In genomic region chr7:90244565-90244908, GRCh38 we compare ENCODE assay signal across 7 cellular contexts. TPM values are rescaled to one million over a fixed set of nuclear protein-coding genes. Genes with fewer than 3 reads are reported as not detected.
DNase-seq lines count a peak whose midpoint lies in the region; ATAC-seq and TF ChIP-seq lines count a peak whose summit lies in the region.

No MANE protein-coding gene starts in this region.

- no peaks in the 10 kb centered on the region for H3K9me3 ChIP-seq in HAP-1

- POLR2A ChIA-PET in WTC11 (lab: Charles Lee), result interaction anchor here (1.3 kb wide), 1 partner anchor 20 kb away, joined by 3 read pairs; no protein-coding TSS in a partner anchor

- in situ Hi-C loops in HAP-1 (cut with MboI; ENCODE audit: low sequenced_read_pairs), result no loop called here

- peaks cover 31% of the 10 kb centered on the region for H3K27me3 Mint-ChIP-seq in WTC11 (ENCODE audit: low read depth)

- ATAC-seq in WTC11 (no peak), HG03469 (IDR thresholded peaks at IDR 0.05; ENCODE audit: unreplicated experiment) (no peak)
- ATAC-seq in stimulated activated effector memory CD8-positive, alpha-beta T cell treated with anti-CD3 and anti-CD28 coated beads, Interleukin-12 subunit alpha, Interleukin-12 subunit beta, amount 100 ng/mL, for 72 hours, result no peak

- CTCF ChIA-PET in WTC11 (lab: Charles Lee), result interaction anchor here (2.6 kb wide), 1 partner anchor 33 kb away, joined by 11 read pairs; the partner anchor contains the start of gene STEAP2

- peaks cover 39% of the 10 kb centered on the region for H3K4me1 Mint-ChIP-seq in WTC11
- H3K4me1 Mint-ChIP-seq in stimulated activated effector memory CD8-positive, alpha-beta T cell treated with anti-CD3 and anti-CD28 coated beads, Interleukin-12 subunit alpha, Interleukin-12 subunit beta, amount 100 ng/mL, for 72 hours, result peaks cover 23% of the 10 kb centered on the region

- no peak overlapping the region for H3K27ac Mint-ChIP-seq in WTC11
- peak overlapping the region; percentile 82 for H3K27ac Mint-ChIP-seq in stimulated activated effector memory CD8-positive, alpha-beta T cell treated with anti-CD3 and anti-CD28 coated beads, Interleukin-12 subunit alpha, Interleukin-12 subunit beta, amount 100 ng/mL, for 72 hours

- no peak for DNase-seq in HAP-1 (ENCODE audit: low spot score in 2 of 2)
- no peak for DNase-seq in WTC11 (ENCODE audit: low spot score)
- no peak for DNase-seq in stimulated activated effector memory CD8-positive, alpha-beta T cell treated with anti-CD3 and anti-CD28 coated beads, Interleukin-12 subunit alpha, Interleukin-12 subunit beta, amount 100 ng/mL, for 72 hours (ENCODE audit: low spot score in 2 of 2)
- DNase-seq in NK-92 (lab: John Stamatoyannopoulos, UW; ENCODE audit: unreplicated experiment), result no peak
- no peak for DNase-seq in NOMO-1 treated with dmso at 0.1 percent for 144 hours (lab: John Stamatoyannopoulos, UW; ENCODE audit: unreplicated experiment)

- no peaks in the 10 kb centered on the region for H3K36me3 Mint-ChIP-seq in WTC11
- peaks cover 5% of the 10 kb centered on the region for H3K36me3 Mint-ChIP-seq in stimulated activated effector memory CD8-positive, alpha-beta T cell treated with anti-CD3 and anti-CD28 coated beads, Interleukin-12 subunit alpha, Interleukin-12 subunit beta, amount 100 ng/mL, for 72 hours

- no peaks in the 10 kb centered on the region for H3K36me3 ChIP-seq in HAP-1 (replicated peaks)

- peaks cover 3% of the 10 kb centered on the region; the same call in 1 of the 2 replicates for H3K4me1 ChIP-seq in HAP-1

- H3K9me3 Mint-ChIP-seq in WTC11, result no peaks in the 10 kb centered on the region
- H3K9me3 Mint-ChIP-seq in stimulated activated effector memory CD8-positive, alpha-beta T cell treated with anti-CD3 and anti-CD28 coated beads, Interleukin-12 subunit alpha, Interleukin-12 subunit beta, amount 100 ng/mL, for 72 hours, result no peaks in the 10 kb centered on the region

- H3K4me3 ChIP-seq in HAP-1 (peak overlapping the region; percentile 62), iPS-11a (ENCODE audit: low read depth, low read length) (peak overlapping the region; percentile 69)

- peak overlapping the region; percentile 95 for H3K4me3 Mint-ChIP-seq in WTC11
- H3K4me3 Mint-ChIP-seq in stimulated activated effector memory CD8-positive, alpha-beta T cell treated with anti-CD3 and anti-CD28 coated beads, Interleukin-12 subunit alpha, Interleukin-12 subunit beta, amount 100 ng/mL, for 72 hours, result peak overlapping the region; percentile 89

- no peaks in the 10 kb centered on the region for H3K27me3 ChIP-seq in HAP-1 (ENCODE audit: low read depth)

- TF ChIP-seq CTCF in WTC11 (IDR thresholded peaks at IDR 0.05), result no peak

TF ChIP-seq in WTC11, 78 proteins besides CTCF, POLR2A, EP300 and RAD21:
- TF ChIP-seq PRRX2 (CRISPR knock-in tag; IDR thresholded peaks at IDR 0.05), result no peak
- TF ChIP-seq ZNF263 (CRISPR knock-in tag; IDR thresholded peaks at IDR 0.05; ENCODE audit: low read depth), result no peak
- no peak for TF ChIP-seq IRF2 (CRISPR knock-in tag; IDR thresholded peaks at IDR 0.05; ENCODE audit: borderline replicate concordance, low read depth)
- TF ChIP-seq NR1H2 (CRISPR knock-in tag; IDR thresholded peaks at IDR 0.05), result no peak
- TF ChIP-seq MLX (CRISPR knock-in tag; IDR thresholded peaks at IDR 0.05), result no peak
- TF ChIP-seq MXD4 (CRISPR knock-in tag; IDR thresholded peaks at IDR 0.05; ENCODE audit: borderline replicate concordance), result no peak
- TF ChIP-seq OVOL2 (CRISPR knock-in tag; IDR thresholded peaks at IDR 0.05; ENCODE audit: borderline replicate concordance), result no peak
- TF ChIP-seq, protein P1, sequence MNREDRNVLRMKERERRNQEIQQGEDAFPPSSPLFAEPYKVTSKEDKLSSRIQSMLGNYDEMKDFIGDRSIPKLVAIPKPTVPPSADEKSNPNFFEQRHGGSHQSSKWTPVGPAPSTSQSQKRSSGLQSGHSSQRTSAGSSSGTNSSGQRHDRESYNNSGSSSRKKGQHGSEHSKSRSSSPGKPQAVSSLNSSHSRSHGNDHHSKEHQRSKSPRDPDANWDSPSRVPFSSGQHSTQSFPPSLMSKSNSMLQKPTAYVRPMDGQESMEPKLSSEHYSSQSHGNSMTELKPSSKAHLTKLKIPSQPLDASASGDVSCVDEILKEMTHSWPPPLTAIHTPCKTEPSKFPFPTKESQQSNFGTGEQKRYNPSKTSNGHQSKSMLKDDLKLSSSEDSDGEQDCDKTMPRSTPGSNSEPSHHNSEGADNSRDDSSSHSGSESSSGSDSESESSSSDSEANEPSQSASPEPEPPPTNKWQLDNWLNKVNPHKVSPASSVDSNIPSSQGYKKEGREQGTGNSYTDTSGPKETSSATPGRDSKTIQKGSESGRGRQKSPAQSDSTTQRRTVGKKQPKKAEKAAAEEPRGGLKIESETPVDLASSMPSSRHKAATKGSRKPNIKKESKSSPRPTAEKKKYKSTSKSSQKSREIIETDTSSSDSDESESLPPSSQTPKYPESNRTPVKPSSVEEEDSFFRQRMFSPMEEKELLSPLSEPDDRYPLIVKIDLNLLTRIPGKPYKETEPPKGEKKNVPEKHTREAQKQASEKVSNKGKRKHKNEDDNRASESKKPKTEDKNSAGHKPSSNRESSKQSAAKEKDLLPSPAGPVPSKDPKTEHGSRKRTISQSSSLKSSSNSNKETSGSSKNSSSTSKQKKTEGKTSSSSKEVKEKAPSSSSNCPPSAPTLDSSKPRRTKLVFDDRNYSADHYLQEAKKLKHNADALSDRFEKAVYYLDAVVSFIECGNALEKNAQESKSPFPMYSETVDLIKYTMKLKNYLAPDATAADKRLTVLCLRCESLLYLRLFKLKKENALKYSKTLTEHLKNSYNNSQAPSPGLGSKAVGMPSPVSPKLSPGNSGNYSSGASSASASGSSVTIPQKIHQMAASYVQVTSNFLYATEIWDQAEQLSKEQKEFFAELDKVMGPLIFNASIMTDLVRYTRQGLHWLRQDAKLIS (CRISPR knock-in tag; IDR thresholded peaks at IDR 0.05; ENCODE audit: borderline replicate concordance), result no peak
- TF ChIP-seq USF2 (CRISPR knock-in tag; IDR thresholded peaks at IDR 0.05), result no peak
- TF ChIP-seq, protein P2, sequence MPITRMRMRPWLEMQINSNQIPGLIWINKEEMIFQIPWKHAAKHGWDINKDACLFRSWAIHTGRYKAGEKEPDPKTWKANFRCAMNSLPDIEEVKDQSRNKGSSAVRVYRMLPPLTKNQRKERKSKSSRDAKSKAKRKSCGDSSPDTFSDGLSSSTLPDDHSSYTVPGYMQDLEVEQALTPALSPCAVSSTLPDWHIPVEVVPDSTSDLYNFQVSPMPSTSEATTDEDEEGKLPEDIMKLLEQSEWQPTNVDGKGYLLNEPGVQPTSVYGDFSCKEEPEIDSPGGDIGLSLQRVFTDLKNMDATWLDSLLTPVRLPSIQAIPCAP (CRISPR knock-in tag; IDR thresholded peaks at IDR 0.05), result no peak

RNA-seq across cellular contexts. Expression of gene CFAP69, which starts 0.4 kb away (rescaled TPM):
- total RNA-seq in WTC11 (2021), result 2.7 to 3.4 TPM (median 3.3 TPM) in 3 replicates

RNA-seq across cellular contexts. Expression of gene STEAP2, which starts 33.0 kb away (rescaled TPM):
- total RNA-seq in WTC11 (2021), result 13.4 to 17.3 TPM (median 17.0 TPM) in 3 replicates
